Comparison of ENCODE assay signal across 12 cellular contexts in genomic region chr12:116448165-116448756, GRCh38.
DNase-seq lines count a peak whose midpoint lies in the region; ATAC-seq and TF ChIP-seq lines count a peak whose summit lies in the region.
"Had no signal": no experiment of that assay in that cellular context is flagged by ENCODE, and none has a peak within 500 bp of the region (broad histone marks: within the 10 kb centered on the region; RNA-seq: fewer than 3 reads in every experiment).

No MANE protein-coding gene starts in this region.

- no peaks in the 10 kb centered on the region for H3K79me2 ChIP-seq in PC-3 (ENCODE audit: low read length)
- H3K79me2 ChIP-seq in hepatocyte, result no peaks in the 10 kb centered on the region

- CTCF ChIA-PET in PC-3 (lab: Charles Lee), result no interaction called here

- intact Hi-C loops in PC-3 (cut with micrococcal nuclease) (no loop called here), right lobe of liver (cut with DNase I) (no loop called here), CD14-positive monocyte (cut with micrococcal nuclease) (no loop called here)

- H3K9ac ChIP-seq in PC-3 (ENCODE audit: low read length), result no peak overlapping the region

- H3K36me3 Mint-ChIP-seq in CD14-positive monocyte, result no peaks in the 10 kb centered on the region
- H3K36me3 Mint-ChIP-seq: CD8-positive, alpha-beta memory T cell had no signal

- DNase-seq in PC-3, result peak; percentile 38
- peak; percentile 39 for DNase-seq in hepatocyte (ENCODE audit: low spot score)
- DNase-seq in right lobe of liver, result no peak
- no peak for DNase-seq in glomerular visceral epithelial cell (ENCODE audit: extremely low spot score)
- DNase-seq in pons (ENCODE audit: low spot score), result no peak
- no peak for DNase-seq in AML-193 (lab: John Stamatoyannopoulos, UW)
- no peak for DNase-seq in CD14-positive monocyte (ENCODE audit: low spot score)
- DNase-seq: CD8-positive, alpha-beta memory T cell; GF-D8; HCEC 1CT had no signal

- H3K9me2 ChIP-seq in PC-3 (replicated peaks; ENCODE audit: low read length), result no peaks in the 10 kb centered on the region
- H3K9me2 ChIP-seq in hepatocyte (replicated peaks; ENCODE audit: insufficient read depth), result no peaks in the 10 kb centered on the region

- POLR2A ChIA-PET in PC-3 (lab: Charles Lee; ENCODE audit: unreplicated experiment), result no interaction called here

- H3K4me3 ChIP-seq in PC-3 (ENCODE audit: low read length), result no peak overlapping the region
- H3K4me3 ChIP-seq in hepatocyte, result no peak overlapping the region
- no peak overlapping the region for H3K4me3 ChIP-seq in right lobe of liver

- WGBS in hepatocyte (ENCODE audit: low lambda C conversion rate, missing lambda C conversion rate), result 72% methylated on average over 11 of the region's 11 CpGs
- 48% methylated on average over 9 of the region's 11 CpGs for WGBS in right lobe of liver (ENCODE audit: insufficient coverage, low coverage, low lambda C conversion rate, missing lambda C conversion rate)

- no peaks in the 10 kb centered on the region for H3K36me3 ChIP-seq in PC-3 (ENCODE audit: low read depth, low read length)
- no peaks in the 10 kb centered on the region for H3K36me3 ChIP-seq in hepatocyte (replicated peaks; ENCODE audit: insufficient read depth, low read depth)
- no peaks in the 10 kb centered on the region for H3K36me3 ChIP-seq in right lobe of liver

- no peak overlapping the region for H3K4me3 Mint-ChIP-seq in CD14-positive monocyte
- H3K4me3 Mint-ChIP-seq: CD8-positive, alpha-beta memory T cell had no signal

- peak overlapping the region; percentile 15; the same call in 1 of the 2 replicates for H3K4me2 ChIP-seq in PC-3 (ENCODE audit: low read length)
- H3K4me2 ChIP-seq in hepatocyte, result no peak overlapping the region

- H3K9me3 ChIP-seq in PC-3 (ENCODE audit: low read length) (no peaks in the 10 kb centered on the region), hepatocyte (ENCODE audit: low read depth) (no peaks in the 10 kb centered on the region), right lobe of liver (no peaks in the 10 kb centered on the region)
- H3K9me3 ChIP-seq: Caco-2 had no signal

- H3K27me3 ChIP-seq in PC-3 (ENCODE audit: low read length) (no peaks in the 10 kb centered on the region), hepatocyte (no peaks in the 10 kb centered on the region), right lobe of liver (no peaks in the 10 kb centered on the region)

- peak overlapping the region in 1 of 7 donors; percentile 26 for H3K27ac Mint-ChIP-seq in CD14-positive monocyte

- peaks cover 0 to 4% (median 0%) of the 10 kb centered on the region in 7 donors for H3K9me3 Mint-ChIP-seq in CD14-positive monocyte
- H3K9me3 Mint-ChIP-seq: CD8-positive, alpha-beta memory T cell had no signal

- no peaks in the 10 kb centered on the region for H3F3A ChIP-seq in PC-3 (ENCODE audit: low read length, unreplicated experiment)

- TF ChIP-seq CTCF in PC-3 (conservative IDR thresholded peaks at IDR 0.05; ENCODE audit: low read depth, low read length) (no peak), hepatocyte (IDR thresholded peaks at IDR 0.05; ENCODE audit: poor library complexity) (peak; percentile 4), right lobe of liver (IDR thresholded peaks at IDR 0.05) (no peak), CD14-positive monocyte (IDR thresholded peaks at IDR 0.05) (no peak)

- H3K4me1 Mint-ChIP-seq in CD14-positive monocyte, result peaks cover 18% of the 10 kb centered on the region
- H3K4me1 Mint-ChIP-seq: CD8-positive, alpha-beta memory T cell had no signal

- ATAC-seq in PC-3 (peak; percentile 74), right lobe of liver (peak; percentile 43 to 74 (median 52))

- no peak overlapping the region for H2AFZ ChIP-seq in PC-3 (ENCODE audit: low read length)
- H2AFZ ChIP-seq in hepatocyte, result no peak overlapping the region

- no peak overlapping the region for H3K27ac ChIP-seq in PC-3 (ENCODE audit: low read length)
- H3K27ac ChIP-seq in hepatocyte, result peak overlapping the region; percentile 49
- H3K27ac ChIP-seq in right lobe of liver, result no peak overlapping the region
- H3K27ac ChIP-seq: HL-60 had no signal

- no peak for TF ChIP-seq POLR2A in right lobe of liver (IDR thresholded peaks at IDR 0.05)

- peaks cover 0 to 1% (median 1%) of the 10 kb centered on the region in 3 donors for H3K27me3 Mint-ChIP-seq in CD14-positive monocyte (ENCODE audit: low read depth in 3 of 3)
- H3K27me3 Mint-ChIP-seq: CD8-positive, alpha-beta memory T cell had no signal

- H3K4me1 ChIP-seq in PC-3 (ENCODE audit: insufficient read depth, low read length) (peaks cover 8% of the 10 kb centered on the region), hepatocyte (ENCODE audit: insufficient read depth) (no peaks in the 10 kb centered on the region), right lobe of liver (no peaks in the 10 kb centered on the region)

- H4K20me1 ChIP-seq in PC-3 (ENCODE audit: low read length) (no peaks in the 10 kb centered on the region), hepatocyte (ENCODE audit: insufficient read depth, poor library complexity, severe bottlenecking) (no peaks in the 10 kb centered on the region)

- no TSS peak for BruUV-seq in PC-3 (replicated peaks; lab: Mats Ljungman, UMichigan)

Comparison
In these comparisons a context has a peak if more than half of its experiments do, and no peak if none do; other contexts are left out.
1. DNase-seq: peak in PC-3 (single experiment) and hepatocyte (single experiment); none in right lobe of liver (0 of 3), glomerular visceral epithelial cell (single experiment), pons (single experiment), AML-193 (0 of 2) and CD14-positive monocyte (single experiment).